In the genomic region with DNA sequence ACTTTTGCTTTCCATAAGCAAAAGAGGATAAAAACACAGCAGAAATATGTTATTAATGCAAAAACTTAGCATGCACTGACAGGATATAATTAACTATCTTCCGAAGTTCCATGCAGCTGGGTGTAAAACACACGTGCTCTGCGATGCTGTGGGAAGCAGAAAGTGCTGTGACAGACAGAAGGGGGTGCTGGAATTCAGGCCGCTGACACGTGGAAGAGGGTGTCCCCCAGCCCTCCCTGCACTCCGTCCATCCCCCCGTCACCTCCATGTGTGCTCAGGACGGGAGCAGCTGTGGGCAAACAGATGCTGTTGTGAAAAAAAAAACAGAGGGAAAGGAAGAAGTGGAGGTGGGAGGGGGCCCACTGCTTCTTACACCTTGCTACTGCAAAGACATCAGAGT, we compare ENCODE assay signal across 23 cellular contexts.
A peak's percentile ranks its signal among the peaks of the same experiment; 100 is the strongest.
DNase-seq lines count a peak whose midpoint lies in the region; ATAC-seq, FAIRE-seq and TF ChIP-seq lines count a peak whose summit lies in the region.
"Had no signal": no experiment of that assay in that cellular context is flagged by ENCODE, and none has a peak within 500 bp of the region (broad histone marks: within the 10 kb centered on the region; RNA-seq: fewer than 3 reads in every experiment).

No MANE protein-coding gene starts in this region.

- TF ChIP-seq CTCF in HepG2 (CRISPR knock-in tag; IDR thresholded peaks at IDR 0.05): peak; percentile 42
- TF ChIP-seq CTCF in right lobe of liver (IDR thresholded peaks at IDR 0.05): no peak
- peak in 1 of 3 experiments; percentile 16; a peak in 1 of 4 replicates for TF ChIP-seq CTCF in H1 (IDR thresholded peaks at IDR 0.05; ENCODE audit: control extremely low read depth in 1 of 3, insufficient read depth in 1 of 3, low read depth in 1 of 3, low read length in 3 of 3)

- no peak overlapping the region for H2BK5ac ChIP-seq in H1 (ENCODE audit: low read depth, low read length)

- CTCF ChIA-PET in HepG2 (lab: Yijun Ruan, JAX; ENCODE audit: low intra/inter-chr PET ratio, low total read pairs) (no interaction called here), H1 (lab: Charles Lee; ENCODE audit: partially characterized antibody) (interaction anchor here (1.0 kb wide), 1 partner anchor 145 kb away, joined by 3 read pairs; no protein-coding TSS in a partner anchor)
- CTCF ChIA-PET in naive thymus-derived CD4-positive, alpha-beta T cell (lab: Charles Lee): no interaction called here

- H4K91ac ChIP-seq in H1 (replicated peaks; ENCODE audit: insufficient read length, low read length): no peak overlapping the region

- FAIRE-seq in HepG2 (lab: Jason Lieb, UNC) (peak; percentile 4), H1 (lab: Jason Lieb, UNC) (no peak)
- FAIRE-seq: A204.1, D721Med had no signal

- no peak overlapping the region for H2BK12ac ChIP-seq in H1 (ENCODE audit: low read depth, low read length)

- TF ChIP-seq RAD21 in HepG2 (CRISPR knock-in tag; IDR thresholded peaks at IDR 0.05) (no peak), H1 (IDR thresholded peaks at IDR 0.05 in 1 of 2, conservative IDR thresholded peaks at IDR 0.05 in 1 of 2; ENCODE audit: low read depth in 2 of 2, low read length in 2 of 2) (peak; percentile 16 to 18; a peak in 2 of 4 replicates)

- H3K9ac ChIP-seq in HepG2 (ENCODE audit: insufficient read depth, low read depth, low read length) (no peak overlapping the region), H1 (replicated peaks in 1 of 4; ENCODE audit: extremely low read depth in 1 of 4, low read depth in 3 of 4, low read length in 3 of 4) (no peak overlapping the region)
- H3K9ac ChIP-seq: BLaER1 treated with 17β-estradiol and CSF1 and Interleukin-3, amounts not matched to agents 10 nM and 100 nM had no signal

- H3K4me2 ChIP-seq in HepG2 (ENCODE audit: low read depth, low read length) (no peak overlapping the region), H1 (ENCODE audit: insufficient read depth in 1 of 2, low read depth in 2 of 2, low read length in 2 of 2) (no peak overlapping the region)

- H2BK120ac ChIP-seq in H1 (replicated peaks; ENCODE audit: low read depth, low read length): no peak overlapping the region

- no peaks in the 10 kb centered on the region for H3K79me1 ChIP-seq in H1 (ENCODE audit: low read depth, low read length)

- peaks cover 0 to 2% (median 0%) of the 10 kb centered on the region in 11 donors for H3K9me3 Mint-ChIP-seq in naive thymus-derived CD4-positive, alpha-beta T cell
- H3K9me3 Mint-ChIP-seq: CD4-positive, alpha-beta T cell had no signal

- no peak overlapping the region for H3K27ac Mint-ChIP-seq in naive thymus-derived CD4-positive, alpha-beta T cell
- H3K27ac Mint-ChIP-seq: CD4-positive, alpha-beta T cell had no signal

- H3K79me2 ChIP-seq in HepG2 (ENCODE audit: insufficient read depth, low read length) (no peaks in the 10 kb centered on the region), H1 (ENCODE audit: control insufficient read depth in 1 of 2, insufficient read depth in 2 of 2, low read length in 2 of 2) (no peaks in the 10 kb centered on the region)

- in situ Hi-C loops in HepG2 (cut with HindIII; ENCODE audit: extremely low pct_ligation_motif_present, low pct_unique_long_range_greater_than_20kb): no loop called here

- no peak overlapping the region for H4K5ac ChIP-seq in H1 (ENCODE audit: insufficient read length, low read depth, low read length)

- DNase-seq in HepG2 (ENCODE audit: low spot score) (no peak), right lobe of liver (no peak), NCI-H524 (lab: John Stamatoyannopoulos, UW) (peak; percentile 89 to 95), H1 (ENCODE audit: low read depth in 1 of 2, low spot score in 2 of 2) (no peak), DMS53 (lab: John Stamatoyannopoulos, UW) (no peak), globus pallidus (ENCODE audit: low spot score) (no peak)
- no peak for DNase-seq in naive thymus-derived CD4-positive, alpha-beta T cell
- DNase-seq: CD4-positive, alpha-beta T cell; DMS79; EL; GDM1; Karpas-422; NCI-H1092 treated with DMSO at 0.1 percent for 48 hours; NCI-H1436 treated with DMSO at 0.1 percent for 48 hours; NCI-H187 treated with DMSO at 0.1 percent for 48 hours; NCI-H446; NCI-H526 treated with DMSO at 0.1 percent for 48 hours; PC-3 had no signal

- H3K27me3 Mint-ChIP-seq in naive thymus-derived CD4-positive, alpha-beta T cell: peaks cover 0 to 28% (median 21%) of the 10 kb centered on the region in 5 donors

- WGBS in HepG2 (ENCODE audit: low lambda C conversion rate): 52% methylated on average over 8 of the region's 8 CpGs
- WGBS in right lobe of liver (ENCODE audit: insufficient coverage, low coverage, low lambda C conversion rate, missing lambda C conversion rate): 54% methylated on average over 5 of the region's 8 CpGs
- 79% methylated on average over 8 of the region's 8 CpGs; no CpG with 5 or more reads in 1 of the 2 experiments for WGBS in H1 (ENCODE audit: extremely low coverage in 1 of 2, insufficient coverage in 1 of 2, insufficient read length in 1 of 2, insufficient replicate concordance in 2 of 2, low coverage in 1 of 2, low lambda C conversion rate in 2 of 2, missing lambda C conversion rate in 1 of 2), 2 experiments

- no peak overlapping the region for H3K23ac ChIP-seq in H1 (ENCODE audit: insufficient read length)

- no peak overlapping the region for H3K56ac ChIP-seq in H1 (replicated peaks; ENCODE audit: insufficient read length, low read depth, low read length)

- H3K36me3 Mint-ChIP-seq in naive thymus-derived CD4-positive, alpha-beta T cell: no peaks in the 10 kb centered on the region

- H3K4me3 Mint-ChIP-seq in naive thymus-derived CD4-positive, alpha-beta T cell: no peak overlapping the region
- H3K4me3 Mint-ChIP-seq: CD4-positive, alpha-beta T cell had no signal

- H2AK5ac ChIP-seq in H1 (ENCODE audit: low read depth, low read length): no peak overlapping the region

- H3K4me1 ChIP-seq in HepG2 (ENCODE audit: insufficient read depth, low read length): peaks cover 64% of the 10 kb centered on the region
- H3K4me1 ChIP-seq in right lobe of liver: peaks cover 0 to 14% (median 8%) of the 10 kb centered on the region in 4 donors
- peaks cover 0 to 16% (median 8%) of the 10 kb centered on the region in 4 experiments; a peak in 4 of 7 replicates for H3K4me1 ChIP-seq in H1 (replicated peaks in 1 of 4; ENCODE audit: control insufficient read depth in 3 of 4, insufficient read depth in 4 of 4, low read length in 3 of 4)
- no peaks in the 10 kb centered on the region for H3K4me1 ChIP-seq in naive thymus-derived CD4-positive, alpha-beta T cell (ENCODE audit: control insufficient read depth in 2 of 2, insufficient read depth in 2 of 2, low read length in 2 of 2)

- no peak overlapping the region for H2BK20ac ChIP-seq in H1 (ENCODE audit: low read length)

- no TSS peak for BruUV-seq in HepG2 (replicated peaks; lab: Mats Ljungman, UMichigan)

- H3K27ac ChIP-seq in HepG2 (ENCODE audit: extremely low read length, insufficient read depth, low read length) (no peak overlapping the region), right lobe of liver (no peak overlapping the region), H1 (ENCODE audit: low read depth, low read length) (no peak overlapping the region)
- H3K27ac ChIP-seq in naive thymus-derived CD4-positive, alpha-beta T cell (ENCODE audit: low read depth, low read length): no peak overlapping the region
- H3K27ac ChIP-seq: BLaER1 treated with 17β-estradiol and CSF1 and Interleukin-3, amounts not matched to agents 10 nM and 100 nM; SJSA1 had no signal

- no peaks in the 10 kb centered on the region for H3K9me3 ChIP-seq in HepG2 (ENCODE audit: low read length)
- H3K9me3 ChIP-seq in right lobe of liver: no peaks in the 10 kb centered on the region
- no peaks in the 10 kb centered on the region; a peak in 1 of 4 replicates for H3K9me3 ChIP-seq in H1 (ENCODE audit: insufficient read depth in 2 of 2, low read depth in 1 of 2, low read length in 1 of 2)
- no peaks in the 10 kb centered on the region for H3K9me3 ChIP-seq in naive thymus-derived CD4-positive, alpha-beta T cell (ENCODE audit: control insufficient read depth in 2 of 3, low read length in 3 of 3)

- TF ChIP-seq POLR2A in HepG2 (IDR thresholded peaks at IDR 0.05; ENCODE audit: insufficient read depth in 1 of 2, low read depth in 2 of 2, low read length in 2 of 2): no peak
- TF ChIP-seq POLR2A in right lobe of liver (IDR thresholded peaks at IDR 0.05): no peak
- TF ChIP-seq POLR2A in H1 (IDR thresholded peaks at IDR 0.05; ENCODE audit: control extremely low read depth in 1 of 2, low read depth in 2 of 2, low read length in 2 of 2): no peak

- H3K4me3 ChIP-seq in HepG2 (replicated peaks in 1 of 3; ENCODE audit: insufficient read depth in 1 of 3, low read depth in 2 of 3, low read length in 3 of 3) (no peak overlapping the region), right lobe of liver (no peak overlapping the region), H1 (ENCODE audit: extremely low read depth in 1 of 4, insufficient read depth in 2 of 4, low read depth in 3 of 4, low read length in 4 of 4) (no peak overlapping the region)
- no peak overlapping the region for H3K4me3 ChIP-seq in naive thymus-derived CD4-positive, alpha-beta T cell (ENCODE audit: low read length)
- H3K4me3 ChIP-seq: BLaER1 treated with 17β-estradiol and CSF1 and Interleukin-3, amounts not matched to agents 10 nM and 100 nM; GM12878; SJSA1 had no signal

- peaks cover 0 to 6% (median 0%) of the 10 kb centered on the region in 7 donors for H3K4me1 Mint-ChIP-seq in naive thymus-derived CD4-positive, alpha-beta T cell

- intact Hi-C loops in HepG2 (cut with micrococcal nuclease; ENCODE audit: unreplicated experiment) (no loop called here), right lobe of liver (cut with DNase I) (no loop called here)
- intact Hi-C loops in naive thymus-derived CD4-positive, alpha-beta T cell (cut with micrococcal nuclease): no loop called here

- no peak overlapping the region for H2AFZ ChIP-seq in HepG2 (ENCODE audit: low read length)
- H2AFZ ChIP-seq in H1 (ENCODE audit: low read length): no peak overlapping the region

- H4K8ac ChIP-seq in H1 (ENCODE audit: extremely low read depth, insufficient read depth, low read length): no peak overlapping the region

- H3K23me2 ChIP-seq in H1 (ENCODE audit: low read depth, low read length): peaks cover 20% of the 10 kb centered on the region; the same call in 1 of the 2 replicates

- POLR2A ChIA-PET in HepG2 (lab: Yijun Ruan, JAX) (no interaction called here), H1 (lab: Charles Lee; ENCODE audit: partially characterized antibody) (no interaction called here)
- POLR2A ChIA-PET in naive thymus-derived CD4-positive, alpha-beta T cell (lab: Charles Lee): no interaction called here

- H3K4ac ChIP-seq in H1 (replicated peaks; ENCODE audit: insufficient read length, low read depth, low read length): no peak overlapping the region

- no peaks in the 10 kb centered on the region for H3K36me3 ChIP-seq in HepG2 (replicated peaks in 1 of 2; ENCODE audit: control insufficient read depth in 1 of 2, insufficient read depth in 2 of 2, low read length in 2 of 2)
- H3K36me3 ChIP-seq in right lobe of liver: no peaks in the 10 kb centered on the region
- H3K36me3 ChIP-seq in H1 (ENCODE audit: control insufficient read depth in 2 of 4, insufficient read depth in 4 of 4, low read length in 3 of 4): peaks cover 0 to 4% (median 0%) of the 10 kb centered on the region in 4 experiments; a peak in 1 of 8 replicates
- H3K36me3 ChIP-seq in naive thymus-derived CD4-positive, alpha-beta T cell (ENCODE audit: control insufficient read depth in 2 of 3, insufficient read depth in 3 of 3, low read length in 3 of 3): no peaks in the 10 kb centered on the region
- H3K36me3 ChIP-seq: BLaER1 treated with 17β-estradiol and CSF1 and Interleukin-3, amounts not matched to agents 10 nM and 100 nM; SJSA1 had no signal

- no peak overlapping the region for H2BK15ac ChIP-seq in H1 (ENCODE audit: low read length)

- H3K27me3 ChIP-seq in HepG2 (ENCODE audit: control insufficient read depth in 1 of 2, insufficient read depth in 2 of 2, low read length in 2 of 2) (no peaks in the 10 kb centered on the region), right lobe of liver (no peaks in the 10 kb centered on the region), H1 (replicated peaks in 1 of 4; ENCODE audit: control insufficient read depth in 3 of 4, extremely low read depth in 1 of 4, insufficient read depth in 3 of 4, low read length in 3 of 4) (no peaks in the 10 kb centered on the region; a peak in 1 of 7 replicates)
- no peaks in the 10 kb centered on the region for H3K27me3 ChIP-seq in naive thymus-derived CD4-positive, alpha-beta T cell (ENCODE audit: control insufficient read depth in 2 of 2, insufficient read depth in 2 of 2, low read length in 2 of 2)
- H3K27me3 ChIP-seq: BLaER1 treated with 17β-estradiol and CSF1 and Interleukin-3, amounts not matched to agents 10 nM and 100 nM; SJSA1 had no signal

- no peak overlapping the region for H3K18ac ChIP-seq in H1 (ENCODE audit: extremely low read depth, low read length)

- no peak overlapping the region for H3K14ac ChIP-seq in H1 (ENCODE audit: insufficient read length)

- H4K20me1 ChIP-seq in HepG2 (ENCODE audit: insufficient read depth, low read length): no peaks in the 10 kb centered on the region
- peaks cover 0 to 14% of the 10 kb centered on the region in 2 experiments for H4K20me1 ChIP-seq in H1 (replicated peaks in 1 of 2; ENCODE audit: control insufficient read depth in 1 of 2, insufficient read depth in 2 of 2, low read length in 2 of 2)
- H4K20me1 ChIP-seq: BLaER1 treated with 17β-estradiol and CSF1 and Interleukin-3, amounts not matched to agents 10 nM and 100 nM had no signal

- TF ChIP-seq EP300 in HepG2 (IDR thresholded peaks at IDR 0.05; ENCODE audit: low read depth in 2 of 2, low read length in 2 of 2) (no peak), HepG2 (CRISPR knock-in tag; IDR thresholded peaks at IDR 0.05; ENCODE audit: borderline replicate concordance) (no peak), H1 (IDR thresholded peaks at IDR 0.05; ENCODE audit: borderline replicate concordance in 1 of 2, low read depth in 2 of 2, low read length in 2 of 2) (no peak)

- ATAC-seq in HepG2: 0 out of 3 replicates have a peak, but pooled peaks have one; percentile 16
- no peak for ATAC-seq in right lobe of liver
- no peak for ATAC-seq in naive thymus-derived CD4-positive, alpha-beta T cell
- ATAC-seq: GM12878, PC-3 had no signal

Comparison
In these comparisons a context has a peak if more than half of its experiments do, and no peak if none do; other contexts are left out.
1. DNase-seq: peak in NCI-H524 (2 of 2); none in HepG2 (single experiment), right lobe of liver (0 of 3), H1 (0 of 2), DMS53 (single experiment), naive thymus-derived CD4-positive, alpha-beta T cell (0 of 9) and globus pallidus (single experiment).
2. Of the 41 proteins assayed by ChIP-seq in both HepG2 and H1: peak only in HepG2: none; only in H1: RAD21; in both: MAX; in neither: 38; mixed calls (peak in some experiments, not most) for 1.